16 cellular contexts compared by ENCODE assay signal in genomic region chr19:45733160-45733810, GRCh38. TPM values are rescaled to one million over a fixed set of nuclear protein-coding genes. Genes with fewer than 3 reads are reported as not detected.
DNase-seq lines count a peak whose midpoint lies in the region; ATAC-seq and TF ChIP-seq lines count a peak whose summit lies in the region.
"Had no signal": no experiment of that assay in that cellular context is flagged by ENCODE, and none has a peak within 500 bp of the region (broad histone marks: within the 10 kb centered on the region; RNA-seq: fewer than 3 reads in every experiment).

Gene MEIOSIN, plus strand, starts transcription at chr19:45733439. Its CDS starts 1,938 bp downstream, at chr19:45735377.

- H3K27me3 Mint-ChIP-seq in CD4-positive, CD25-positive, alpha-beta regulatory T cell, result peaks cover 8% of the 10 kb centered on the region
- H3K27me3 Mint-ChIP-seq in endothelial cell (ENCODE audit: unreplicated experiment), result peaks cover 17% of the 10 kb centered on the region
- H3K27me3 Mint-ChIP-seq in CD8-positive, alpha-beta T cell (ENCODE audit: low read depth), result peaks cover 4% of the 10 kb centered on the region

- no peak within 1 kb of the TSS for H2BK5ac ChIP-seq in neuronal stem cell (ENCODE audit: low read length)

- H3K4me3 ChIP-seq in CD4-positive, CD25-positive, alpha-beta regulatory T cell (ENCODE audit: low read depth, low read length), result no peak within 1 kb of the TSS
- no peak within 1 kb of the TSS for H3K4me3 ChIP-seq in neuronal stem cell (ENCODE audit: low read length in 2 of 2)
- no peak within 1 kb of the TSS for H3K4me3 ChIP-seq in CD8-positive, alpha-beta T cell (ENCODE audit: low read depth, low read length)
- no peak within 1 kb of the TSS for H3K4me3 ChIP-seq in effector memory CD4-positive, alpha-beta T cell (ENCODE audit: insufficient read depth, low read depth, low read length, poor library complexity, severe bottlenecking)
- H3K4me3 ChIP-seq: A549, SJCRH30 had no signal

- peak within 1 kb of the TSS; percentile 11 for H2BK15ac ChIP-seq in neuronal stem cell (ENCODE audit: low read length)

- TF ChIP-seq CTCF in endothelial cell (IDR thresholded peaks at IDR 0.05; ENCODE audit: unreplicated experiment), result no peak
- no peak for TF ChIP-seq CTCF in CD8-positive, alpha-beta T cell (IDR thresholded peaks at IDR 0.05)

- intact Hi-C loops in CD8-positive, alpha-beta T cell (cut with DNase I, micrococcal nuclease), result loop anchor here in 1 of 2 experiments (5.0 kb wide), 1 partner anchor 154 kb away; the partner anchor contains the start of gene IRF2BP1

- H3K4me2 ChIP-seq in neuronal stem cell (ENCODE audit: insufficient read depth, low read length, poor library complexity, severe bottlenecking), result no peak within 1 kb of the TSS
- H3K4me2 ChIP-seq: A549 had no signal

- peaks cover 4% of the 10 kb centered on the region for H3K27me3 ChIP-seq in CD4-positive, CD25-positive, alpha-beta regulatory T cell (ENCODE audit: control insufficient read depth, insufficient read depth, low read length)
- H3K27me3 ChIP-seq in neuronal stem cell (ENCODE audit: control insufficient read depth in 3 of 3, insufficient read depth in 3 of 3, low read depth in 1 of 3, low read length in 3 of 3), result no peaks in the 10 kb centered on the region
- no peaks in the 10 kb centered on the region for H3K27me3 ChIP-seq in CD8-positive, alpha-beta T cell (ENCODE audit: insufficient read depth, low read length)
- no peaks in the 10 kb centered on the region for H3K27me3 ChIP-seq in effector memory CD4-positive, alpha-beta T cell (replicated peaks; ENCODE audit: control insufficient read depth, insufficient read depth, low read length, poor library complexity, severe bottlenecking)
- H3K27me3 ChIP-seq: SJCRH30 had no signal

- no peaks in the 10 kb centered on the region for H3K36me3 ChIP-seq in CD4-positive, CD25-positive, alpha-beta regulatory T cell (ENCODE audit: control insufficient read depth, insufficient read depth, low read length)
- H3K36me3 ChIP-seq in neuronal stem cell (replicated peaks in 1 of 2; ENCODE audit: control insufficient read depth in 2 of 2, insufficient read depth in 2 of 2, low read length in 2 of 2), result no peaks in the 10 kb centered on the region
- no peaks in the 10 kb centered on the region for H3K36me3 ChIP-seq in CD8-positive, alpha-beta T cell (ENCODE audit: insufficient read depth, low read length)
- no peaks in the 10 kb centered on the region for H3K36me3 ChIP-seq in effector memory CD4-positive, alpha-beta T cell (ENCODE audit: control insufficient read depth, insufficient read depth, low read length)
- H3K36me3 ChIP-seq: SJCRH30 had no signal

- H2BK12ac ChIP-seq in neuronal stem cell (ENCODE audit: low read length), result peak within 1 kb of the TSS; percentile 90

- POLR2A ChIA-PET in CD8-positive, alpha-beta T cell (lab: Charles Lee), result no interaction called here

- H3K4me1 Mint-ChIP-seq in CD4-positive, CD25-positive, alpha-beta regulatory T cell, result peaks cover 0 to 24% (median 16%) of the 10 kb centered on the region in 4 donors
- H3K4me1 Mint-ChIP-seq in endothelial cell (ENCODE audit: unreplicated experiment), result peaks cover 5% of the 10 kb centered on the region
- peaks cover 19% of the 10 kb centered on the region for H3K4me1 Mint-ChIP-seq in CD8-positive, alpha-beta T cell (ENCODE audit: low read depth)

- H3K9me3 ChIP-seq in CD4-positive, CD25-positive, alpha-beta regulatory T cell (ENCODE audit: control insufficient read depth in 2 of 2, low read length in 2 of 2), result no peaks in the 10 kb centered on the region
- no peaks in the 10 kb centered on the region for H3K9me3 ChIP-seq in neuronal stem cell (replicated peaks in 1 of 2; ENCODE audit: control insufficient read depth in 2 of 2, insufficient read depth in 1 of 2, low read depth in 1 of 2, low read length in 2 of 2)
- no peaks in the 10 kb centered on the region for H3K9me3 ChIP-seq in CD8-positive, alpha-beta T cell (ENCODE audit: low read length)
- H3K9me3 ChIP-seq in effector memory CD4-positive, alpha-beta T cell (ENCODE audit: control insufficient read depth, low read length), result no peaks in the 10 kb centered on the region
- H3K9me3 ChIP-seq: A549, SJCRH30 had no signal

- peak within 1 kb of the TSS in 3 of 4 donors; percentile 48 to 95 (median 62) for H3K4me3 Mint-ChIP-seq in CD4-positive, CD25-positive, alpha-beta regulatory T cell
- peak within 1 kb of the TSS; percentile 75 for H3K4me3 Mint-ChIP-seq in endothelial cell (ENCODE audit: unreplicated experiment)
- no peak within 1 kb of the TSS for H3K4me3 Mint-ChIP-seq in CD8-positive, alpha-beta T cell
- H3K4me3 Mint-ChIP-seq: CD14-positive monocyte had no signal

- peaks cover 0 to 2% (median 0%) of the 10 kb centered on the region in 7 donors for H3K9me3 Mint-ChIP-seq in CD4-positive, CD25-positive, alpha-beta regulatory T cell
- H3K9me3 Mint-ChIP-seq in endothelial cell (ENCODE audit: unreplicated experiment), result no peaks in the 10 kb centered on the region
- no peaks in the 10 kb centered on the region for H3K9me3 Mint-ChIP-seq in CD8-positive, alpha-beta T cell

- no peaks in the 10 kb centered on the region for H3K36me3 Mint-ChIP-seq in CD4-positive, CD25-positive, alpha-beta regulatory T cell
- H3K36me3 Mint-ChIP-seq in endothelial cell (ENCODE audit: low read depth, unreplicated experiment), result no peaks in the 10 kb centered on the region
- peaks cover 6% of the 10 kb centered on the region for H3K36me3 Mint-ChIP-seq in CD8-positive, alpha-beta T cell

- H4K8ac ChIP-seq in neuronal stem cell (ENCODE audit: low read depth, low read length), result peak within 1 kb of the TSS; percentile 65

- H3K14ac ChIP-seq in neuronal stem cell (ENCODE audit: low read length), result peak within 1 kb of the TSS; percentile 56

- peak within 1 kb of the TSS; percentile 1 for H2BK120ac ChIP-seq in neuronal stem cell (ENCODE audit: low read depth, low read length)

- no peak within 1 kb of the TSS for H3K9ac ChIP-seq in neuronal stem cell (ENCODE audit: low read depth, low read length, poor library complexity)

- no peak for DNase-seq in CD4-positive, CD25-positive, alpha-beta regulatory T cell
- DNase-seq in NCI-H69 (lab: John Stamatoyannopoulos, UW) (peak; percentile 15), endothelial cell (ENCODE audit: low spot score) (no peak), neuronal stem cell (ENCODE audit: low spot score) (no peak), HT-29 (ENCODE audit: low spot score) (no peak), DMS53 (lab: John Stamatoyannopoulos, UW) (no peak)
- DNase-seq in CD8-positive, alpha-beta T cell, result no peak
- no peak for DNase-seq in effector memory CD4-positive, alpha-beta T cell
- DNase-seq: GF-D8, Kasumi-1, NCI-H1105 treated with DMSO at 0.1 percent for 48 hours, NCI-H187, NCI-H446, SJCRH30 had no signal

- H3K27ac Mint-ChIP-seq in CD4-positive, CD25-positive, alpha-beta regulatory T cell, result no peak within 1 kb of the TSS
- H3K27ac Mint-ChIP-seq in endothelial cell (ENCODE audit: unreplicated experiment), result no peak within 1 kb of the TSS
- H3K27ac Mint-ChIP-seq in CD8-positive, alpha-beta T cell, result no peak within 1 kb of the TSS

- no peak for ATAC-seq in CD4-positive, CD25-positive, alpha-beta regulatory T cell (ENCODE audit: low read depth in 2 of 2)
- ATAC-seq in CD8-positive, alpha-beta T cell, result no peak
- ATAC-seq: A549 had no signal

- H3K23ac ChIP-seq in neuronal stem cell (ENCODE audit: low read depth, low read length, poor library complexity), result peak within 1 kb of the TSS; percentile 17

- H3K4me1 ChIP-seq in CD4-positive, CD25-positive, alpha-beta regulatory T cell (ENCODE audit: control insufficient read depth, insufficient read depth, low read length, poor library complexity, severe bottlenecking), result peaks cover 21% of the 10 kb centered on the region
- peaks cover 0 to 7% of the 10 kb centered on the region in 2 donors for H3K4me1 ChIP-seq in neuronal stem cell (ENCODE audit: control insufficient read depth in 2 of 2, insufficient read depth in 1 of 2, low read depth in 1 of 2, low read length in 2 of 2)
- peaks cover 19% of the 10 kb centered on the region for H3K4me1 ChIP-seq in CD8-positive, alpha-beta T cell (ENCODE audit: insufficient read depth, low read length)
- peaks cover 12% of the 10 kb centered on the region for H3K4me1 ChIP-seq in effector memory CD4-positive, alpha-beta T cell (ENCODE audit: control insufficient read depth, insufficient read depth, low read length, poor library complexity, severe bottlenecking)
- H3K4me1 ChIP-seq: SJCRH30 had no signal

- H2AFZ ChIP-seq in neuronal stem cell (ENCODE audit: low read length), result peak within 1 kb of the TSS; percentile 6

- H3K4ac ChIP-seq in neuronal stem cell (ENCODE audit: low read length), result no peak within 1 kb of the TSS

- no peak within 1 kb of the TSS for H4K91ac ChIP-seq in neuronal stem cell (ENCODE audit: low read depth, low read length, poor library complexity)

- H2AK5ac ChIP-seq in neuronal stem cell (ENCODE audit: low read depth, low read length), result peak within 1 kb of the TSS; percentile 86

- no peaks in the 10 kb centered on the region for H3K79me1 ChIP-seq in neuronal stem cell (ENCODE audit: low read depth, low read length)

- CTCF ChIA-PET in CD8-positive, alpha-beta T cell (lab: Charles Lee), result interaction anchor here (1.0 kb wide), 1 partner anchor 40 kb away, joined by 3 read pairs; no protein-coding TSS in a partner anchor

- no peak within 1 kb of the TSS for H3K27ac ChIP-seq in CD4-positive, CD25-positive, alpha-beta regulatory T cell (ENCODE audit: insufficient read depth, low read length, poor library complexity, severe bottlenecking)
- H3K27ac ChIP-seq in neuronal stem cell (replicated peaks; ENCODE audit: low read length), result no peak within 1 kb of the TSS
- H3K27ac ChIP-seq in CD8-positive, alpha-beta T cell (ENCODE audit: low read depth, low read length), result no peak within 1 kb of the TSS
- no peak within 1 kb of the TSS for H3K27ac ChIP-seq in effector memory CD4-positive, alpha-beta T cell (ENCODE audit: insufficient read depth, low read length, poor library complexity, severe bottlenecking)
- H3K27ac ChIP-seq: SJCRH30 had no signal

- no CpG with 5 or more reads among the region's 59 CpGs for WGBS in neuronal stem cell (ENCODE audit: extremely low coverage in 2 of 2, insufficient read length in 2 of 2, insufficient replicate concordance in 1 of 2), 2 donors

- H3K18ac ChIP-seq in neuronal stem cell (ENCODE audit: low read length), result peak within 1 kb of the TSS; percentile 71

RNA-seq across cellular contexts. Expression of gene MEIOSIN, which starts in this region (rescaled TPM):
- total RNA-seq in CD4-positive, CD25-positive, alpha-beta regulatory T cell, result not detected
- not detected for polyA plus RNA-seq in CD4-positive, CD25-positive, alpha-beta regulatory T cell
- not detected for total RNA-seq in endothelial cell (ENCODE audit: unreplicated experiment)
- 0.01 TPM for polyA plus RNA-seq in neuronal stem cell (2013, experiment 1 of 2)
- 0.03 TPM for polyA plus RNA-seq in neuronal stem cell (2013, experiment 2 of 2)
- not detected for total RNA-seq in CD8-positive, alpha-beta T cell
- not detected in 2 replicates for total RNA-seq in HT-29 (2014; rRNA removed; shearing (Covaris generic))
- total RNA-seq: SJCRH30 had no signal
- polyA plus RNA-seq: A549, CD14-positive monocyte had no signal
